ENCODE assay signal across 8 cellular contexts in the genomic region with DNA sequence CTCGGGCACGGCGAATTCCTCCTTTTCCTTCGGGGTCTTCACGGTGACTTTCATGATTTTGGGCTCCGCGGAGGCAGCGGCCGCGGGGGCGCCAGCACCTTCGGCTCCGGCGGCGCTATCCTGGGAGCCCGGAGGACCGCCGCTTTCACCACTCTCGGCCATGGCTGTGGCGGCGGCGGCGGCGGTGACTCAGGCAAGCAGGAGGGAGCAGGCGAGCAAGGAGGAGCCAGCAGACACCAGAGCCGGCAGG. TPM values are rescaled to one million over a fixed set of nuclear protein-coding genes. Genes with fewer than 3 reads are reported as not detected.
DNase-seq lines count a peak whose midpoint lies in the region; ATAC-seq and TF ChIP-seq lines count a peak whose summit lies in the region.

No MANE protein-coding gene starts in this region.

- peaks cover 34% of the 10 kb centered on the region for H3K4me1 Mint-ChIP-seq in T-helper 17 cell

- TF ChIP-seq CTCF in thyroid gland (IDR thresholded peaks at IDR 0.05), result no peak

- peak overlapping the region; percentile 95 to 99 (median 98) for H3K27ac ChIP-seq in BLaER1 treated with 17β-estradiol and CSF1 and Interleukin-3, amounts not matched to agents 10 nM and 100 nM
- peak overlapping the region; percentile 99 for H3K27ac ChIP-seq in duodenal mucosa (ENCODE audit: low read depth, low read length)
- peak overlapping the region; percentile 94 for H3K27ac ChIP-seq in muscle layer of colon (ENCODE audit: low read depth, low read length)
- peak overlapping the region; percentile 96 to 99 (median 99) for H3K27ac ChIP-seq in thyroid gland

- no peak for TF ChIP-seq POLR2A in thyroid gland (IDR thresholded peaks at IDR 0.05)

- peak overlapping the region; percentile 76 to 95 (median 87); a peak in 18 of 22 replicates for H3K4me2 ChIP-seq in BLaER1 treated with 17β-estradiol and CSF1 and Interleukin-3, amounts not matched to agents 10 nM and 100 nM

- WGBS in thyroid gland, 2 donors, result 0% methylated on average over 17 of the region's 26 CpGs; no CpG with 5 or more reads in 1 of the 2 donors

- peak overlapping the region; percentile 80 to 100 (median 95) for H3K4me3 ChIP-seq in BLaER1 treated with 17β-estradiol and CSF1 and Interleukin-3, amounts not matched to agents 10 nM and 100 nM
- H3K4me3 ChIP-seq in duodenal mucosa (ENCODE audit: low read depth in 1 of 2, low read length in 2 of 2) (peak overlapping the region; percentile 93 to 98), muscle layer of colon (ENCODE audit: low read depth in 1 of 2, low read length in 2 of 2) (peak overlapping the region; percentile 85 to 94), thyroid gland (replicated peaks in 1 of 3) (peak overlapping the region; percentile 50 to 99 (median 93))

- H3K9ac ChIP-seq in BLaER1 treated with 17β-estradiol and CSF1 and Interleukin-3, amounts not matched to agents 10 nM and 100 nM, result peak overlapping the region; percentile 95 to 99 (median 98)
- H3K9ac ChIP-seq in duodenal mucosa (ENCODE audit: low read depth in 1 of 2, low read length in 2 of 2) (peak overlapping the region; percentile 80 to 93), muscle layer of colon (ENCODE audit: low read length) (peak overlapping the region; percentile 79)

- no peaks in the 10 kb centered on the region for H3K36me3 Mint-ChIP-seq in T-helper 17 cell (ENCODE audit: low read depth)

- peaks cover 11 to 36% (median 22%) of the 10 kb centered on the region in 10 experiments; a peak in 19 of 20 replicates for H3K4me1 ChIP-seq in BLaER1 treated with 17β-estradiol and CSF1 and Interleukin-3, amounts not matched to agents 10 nM and 100 nM
- peaks cover 17 to 23% of the 10 kb centered on the region in 2 donors for H3K4me1 ChIP-seq in duodenal mucosa (ENCODE audit: control insufficient read depth in 1 of 2, insufficient read depth in 2 of 2, low read length in 2 of 2)
- H3K4me1 ChIP-seq in muscle layer of colon (ENCODE audit: insufficient read depth, low read length), result peaks cover 21% of the 10 kb centered on the region
- H3K4me1 ChIP-seq in thyroid gland, result peaks cover 5 to 16% of the 10 kb centered on the region in 2 donors

- H3K36me3 ChIP-seq in BLaER1 treated with 17β-estradiol and CSF1 and Interleukin-3, amounts not matched to agents 10 nM and 100 nM, result peaks cover 0 to 37% (median 19%) of the 10 kb centered on the region in 11 experiments; a peak in 16 of 22 replicates
- H3K36me3 ChIP-seq in duodenal mucosa (ENCODE audit: control insufficient read depth in 1 of 2, insufficient read depth in 2 of 2, low read length in 2 of 2), result no peaks in the 10 kb centered on the region
- H3K36me3 ChIP-seq in muscle layer of colon (ENCODE audit: insufficient read depth, low read length), result no peaks in the 10 kb centered on the region
- H3K36me3 ChIP-seq in thyroid gland, result no peaks in the 10 kb centered on the region

- H3K9me3 ChIP-seq in BLaER1 treated with 17β-estradiol and CSF1 and Interleukin-3, amounts not matched to agents 10 nM and 100 nM (replicated peaks in 1 of 11), result peaks cover 0 to 15% (median 10%) of the 10 kb centered on the region in 11 experiments; a peak in 17 of 22 replicates
- H3K9me3 ChIP-seq in T-helper 17 cell (ENCODE audit: control insufficient read depth, low read length, poor library complexity, severe bottlenecking) (no peaks in the 10 kb centered on the region), duodenal mucosa (ENCODE audit: control insufficient read depth in 1 of 2, low read length in 2 of 2) (no peaks in the 10 kb centered on the region), muscle layer of colon (ENCODE audit: low read length) (no peaks in the 10 kb centered on the region), thyroid gland (no peaks in the 10 kb centered on the region)

- intact Hi-C loops in thyroid gland (cut with DNase I), result loop anchor here (10.0 kb wide), 1 partner anchor 83 kb away; a partner anchor contains a TSS

- H3K27ac Mint-ChIP-seq in T-helper 17 cell, result peak overlapping the region; percentile 99

- H3K4me3 Mint-ChIP-seq in T-helper 17 cell, result peak overlapping the region; percentile 97

- peaks cover 37 to 50% (median 44%) of the 10 kb centered on the region in 11 experiments; a peak in 20 of 22 replicates for H4K20me1 ChIP-seq in BLaER1 treated with 17β-estradiol and CSF1 and Interleukin-3, amounts not matched to agents 10 nM and 100 nM

- DNase-seq in T-helper 17 cell, result no peak
- DNase-seq in thyroid gland, result no peak
- no peak for DNase-seq in superior temporal gyrus (ENCODE audit: extremely low spot score)

- H3K27me3 Mint-ChIP-seq in T-helper 17 cell, result no peaks in the 10 kb centered on the region

- peak; percentile 49 for ATAC-seq in GM19324 (IDR thresholded peaks at IDR 0.05; ENCODE audit: low FRiP score, unreplicated experiment)
- peak; percentile 53 for ATAC-seq in HG03342 (IDR thresholded peaks at IDR 0.05; ENCODE audit: unreplicated experiment)
- no peak for ATAC-seq in T-helper 17 cell

- H3K27me3 ChIP-seq in BLaER1 treated with 17β-estradiol and CSF1 and Interleukin-3, amounts not matched to agents 10 nM and 100 nM, result no peaks in the 10 kb centered on the region
- H3K27me3 ChIP-seq in duodenal mucosa (ENCODE audit: control insufficient read depth in 1 of 2, insufficient read depth in 2 of 2, low read length in 2 of 2) (no peaks in the 10 kb centered on the region), muscle layer of colon (ENCODE audit: control insufficient read depth in 1 of 2, insufficient read depth in 2 of 2, low read length in 2 of 2) (no peaks in the 10 kb centered on the region), thyroid gland (no peaks in the 10 kb centered on the region)

RNA-seq across cellular contexts. Expression of a gene that starts 0.3 kb away (rescaled TPM):
- 100 to 1,000 TPM; 134 to 152 TPM for total RNA-seq in T-helper 17 cell
- total RNA-seq in thyroid gland, result 100 to 1,000 TPM; 111 to 159 (median 123) TPM
